8 cellular contexts compared by ENCODE assay signal in the genomic region with DNA sequence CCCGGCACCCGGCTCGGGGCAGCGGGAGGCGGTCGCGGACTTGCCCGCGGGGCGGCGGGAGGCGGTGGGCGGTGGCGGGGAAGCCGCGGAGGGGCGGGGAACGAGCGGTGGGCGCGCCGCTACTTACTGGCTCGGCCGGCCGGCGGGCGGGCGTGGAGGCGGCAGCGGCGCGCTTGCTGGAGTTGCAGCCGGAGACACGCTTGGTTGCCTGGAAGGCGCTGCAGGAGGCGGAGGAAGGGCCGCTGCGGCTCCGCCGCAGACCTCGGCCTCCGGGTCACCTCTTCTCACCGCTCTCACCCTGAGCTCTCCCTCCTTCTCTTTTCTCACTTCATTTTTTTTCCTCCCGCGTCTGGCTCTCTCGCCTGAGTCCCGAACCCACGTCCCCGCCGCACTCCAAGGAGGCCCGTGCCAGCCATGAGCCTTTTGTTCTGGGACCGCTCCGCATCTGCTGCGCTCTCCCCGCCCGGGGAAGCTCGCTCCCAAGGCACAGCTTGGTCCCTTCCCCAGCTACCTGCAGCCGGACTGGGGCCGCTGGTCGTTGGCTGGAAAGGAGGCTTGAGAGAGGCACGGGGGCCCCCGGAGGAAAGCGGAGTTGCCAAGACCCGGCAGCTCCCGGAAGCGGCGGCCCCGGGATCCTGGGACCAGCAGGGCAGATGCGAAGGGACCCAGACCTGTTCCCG. TPM values are rescaled to one million over a fixed set of nuclear protein-coding genes. Genes with fewer than 3 reads are reported as not detected.
A peak's percentile ranks its signal among the peaks of the same experiment; 100 is the strongest.
DNase-seq lines count a peak whose midpoint lies in the region; FAIRE-seq and TF ChIP-seq lines count a peak whose summit lies in the region.

No MANE protein-coding gene starts in this region.

- H3K36me3 ChIP-seq in HAP-1 (replicated peaks) (no peaks in the 10 kb centered on the region), keratinocyte (ENCODE audit: control insufficient read depth in 2 of 2, extremely low read depth in 1 of 2, insufficient read depth in 2 of 2, low read length in 2 of 2) (no peaks in the 10 kb centered on the region), urinary bladder (ENCODE audit: insufficient read depth) (no peaks in the 10 kb centered on the region), PC-9 (ENCODE audit: low read depth) (no peaks in the 10 kb centered on the region)

- H3K27ac ChIP-seq in keratinocyte (ENCODE audit: control insufficient read depth, insufficient read depth, low read length): no peak overlapping the region
- no peak overlapping the region for H3K27ac ChIP-seq in urinary bladder (ENCODE audit: low read depth)
- H3K27ac ChIP-seq in PC-9: no peak overlapping the region

- no TSS peak for BruUV-seq in PC-9 (replicated peaks; lab: Mats Ljungman, UMichigan)

- TF ChIP-seq CTCF in keratinocyte (optimal IDR thresholded peaks at IDR 0.05 in 1 of 3, IDR thresholded peaks at IDR 0.05 in 1 of 3, conservative IDR thresholded peaks at IDR 0.05 in 1 of 3; ENCODE audit: extremely low read depth in 1 of 3, insufficient read depth in 2 of 3, low read length in 3 of 3) (no peak), PC-9 (conservative IDR thresholded peaks at IDR 0.05) (no peak)

- H3K4me3 ChIP-seq in HAP-1 (peak overlapping the region; percentile 10), keratinocyte (ENCODE audit: control insufficient read depth in 2 of 3, extremely low read depth in 1 of 3, insufficient read depth in 2 of 3, low read depth in 1 of 3, low read length in 3 of 3) (peak overlapping the region in 1 of 3 experiments; percentile 23), urinary bladder (ENCODE audit: low read depth, low read length) (peak overlapping the region; percentile 27), PC-9 (no peak overlapping the region)

- WGBS in urinary bladder: under 1% methylated on average over 70 of the region's 70 CpGs

- POLR2A ChIA-PET in PC-9 (lab: Charles Lee; ENCODE audit: unreplicated experiment): no interaction called here

- H3K79me2 ChIP-seq in keratinocyte (ENCODE audit: control insufficient read depth, insufficient read depth, low read length): no peaks in the 10 kb centered on the region
- no peaks in the 10 kb centered on the region for H3K79me2 ChIP-seq in PC-9 (ENCODE audit: low read depth)

- H3K4me1 Mint-ChIP-seq in activated T-helper 2 cell treated with anti-CD3 and anti-CD28 coated beads, Interferon-gamma antibody, Interleukin-2, Interleukin-4, amounts not matched to agents 10 μg/mL and 5 μg/mL and 100 μg/mL, durations not matched to agents 14 hours and 24 hours and 36 hours (ENCODE audit: low read depth): peaks cover 2% of the 10 kb centered on the region

- no peaks in the 10 kb centered on the region for H3K36me3 Mint-ChIP-seq in activated T-helper 2 cell treated with anti-CD3 and anti-CD28 coated beads, Interferon-gamma antibody, Interleukin-2, Interleukin-4, amounts not matched to agents 10 μg/mL and 5 μg/mL and 100 μg/mL, durations not matched to agents 14 hours and 24 hours and 36 hours (ENCODE audit: low read depth)

- intact Hi-C loops in activated T-helper 2 cell treated with anti-CD3 and anti-CD28 coated beads, Interferon-gamma antibody, Interleukin-2, Interleukin-4, amounts not matched to agents 10 μg/mL and 5 μg/mL and 100 μg/mL, durations not matched to agents 14 hours and 24 hours and 36 hours (cut with micrococcal nuclease): no loop called here
- intact Hi-C loops in PC-9 (cut with micrococcal nuclease; ENCODE audit: unreplicated experiment): no loop called here

- H2AFZ ChIP-seq in keratinocyte (ENCODE audit: control insufficient read depth, low read length) (no peak overlapping the region), PC-9 (no peak overlapping the region)

- H3K9me1 ChIP-seq in keratinocyte (ENCODE audit: control insufficient read depth, extremely low read depth, insufficient read depth, low read length): no peaks in the 10 kb centered on the region

- H3K4me2 ChIP-seq in keratinocyte (ENCODE audit: control insufficient read depth, extremely low read depth, insufficient read depth, low read depth, low read length): peak overlapping the region; percentile 48
- no peak overlapping the region for H3K4me2 ChIP-seq in PC-9

- dilution Hi-C loops in keratinocyte (cut with MboI; ENCODE audit: extremely low pct_ligation_motif_present, low sequenced_read_pairs): no loop called here

- CTCF ChIA-PET in PC-9 (lab: Charles Lee): no interaction called here

- no peaks in the 10 kb centered on the region for H3F3A ChIP-seq in PC-9 (ENCODE audit: insufficient read depth, low read depth)

- peaks cover 68% of the 10 kb centered on the region for H3K27me3 ChIP-seq in HAP-1 (ENCODE audit: low read depth)
- peaks cover 69% of the 10 kb centered on the region for H3K27me3 ChIP-seq in keratinocyte (ENCODE audit: control insufficient read depth, extremely low read depth, insufficient read depth, low read length)
- peaks cover 44% of the 10 kb centered on the region for H3K27me3 ChIP-seq in PC-9 (ENCODE audit: insufficient read depth, low read depth)

- H3K4me1 ChIP-seq in HAP-1: no peaks in the 10 kb centered on the region
- no peaks in the 10 kb centered on the region for H3K4me1 ChIP-seq in keratinocyte (ENCODE audit: control insufficient read depth, extremely low read depth, insufficient read depth, low read length)
- no peaks in the 10 kb centered on the region for H3K4me1 ChIP-seq in urinary bladder (ENCODE audit: insufficient read depth)
- H3K4me1 ChIP-seq in PC-9 (replicated peaks; ENCODE audit: insufficient read depth): no peaks in the 10 kb centered on the region

- H3K9me3 Mint-ChIP-seq in activated T-helper 2 cell treated with anti-CD3 and anti-CD28 coated beads, Interferon-gamma antibody, Interleukin-2, Interleukin-4, amounts not matched to agents 10 μg/mL and 5 μg/mL and 100 μg/mL, durations not matched to agents 14 hours and 24 hours and 36 hours: no peaks in the 10 kb centered on the region

- in situ Hi-C loops in HAP-1 (cut with MboI; ENCODE audit: low sequenced_read_pairs): no loop called here

- DNase-seq in stimulated activated CD4-positive, alpha-beta T cell treated with anti-CD3 and anti-CD28 coated beads, Interleukin-15, amount 100 ng/mL, for 24 hours: peak; percentile 34
- DNase-seq in stimulated activated CD4-positive, alpha-beta T cell treated with anti-CD3 and anti-CD28 coated beads, Interleukin-4, amount 100 ng/mL, for 1 hour: no peak
- DNase-seq in HAP-1 (ENCODE audit: low spot score in 2 of 2): peak; percentile 23 to 48
- peak; percentile 42 for DNase-seq in MV-4-11 (lab: John Stamatoyannopoulos, UW)
- no peak for DNase-seq in activated T-helper 2 cell treated with anti-CD3 and anti-CD28 coated beads, Interferon-gamma antibody, Interleukin-2, Interleukin-4, amounts not matched to agents 10 μg/mL and 5 μg/mL and 100 μg/mL, durations not matched to agents 14 hours and 24 hours and 36 hours (ENCODE audit: low spot score)
- no peak for DNase-seq in keratinocyte (ENCODE audit: low read depth, low spot score)
- DNase-seq in PC-9: no peak

- H3K27me3 Mint-ChIP-seq in activated T-helper 2 cell treated with anti-CD3 and anti-CD28 coated beads, Interferon-gamma antibody, Interleukin-2, Interleukin-4, amounts not matched to agents 10 μg/mL and 5 μg/mL and 100 μg/mL, durations not matched to agents 14 hours and 24 hours and 36 hours (ENCODE audit: low read depth): peaks cover 46% of the 10 kb centered on the region

- no peaks in the 10 kb centered on the region for H3K9me2 ChIP-seq in PC-9 (ENCODE audit: insufficient read depth)

- H4K20me1 ChIP-seq in keratinocyte (ENCODE audit: control insufficient read depth, extremely low read depth, insufficient read depth, low read length) (no peaks in the 10 kb centered on the region), PC-9 (ENCODE audit: insufficient read depth) (no peaks in the 10 kb centered on the region)

- FAIRE-seq in keratinocyte (lab: Jason Lieb, UNC): no peak

- H3K9ac ChIP-seq in keratinocyte (ENCODE audit: control insufficient read depth, extremely low read depth, insufficient read depth, low read length): no peak overlapping the region

- no peak overlapping the region for H3K27ac Mint-ChIP-seq in activated T-helper 2 cell treated with anti-CD3 and anti-CD28 coated beads, Interferon-gamma antibody, Interleukin-2, Interleukin-4, amounts not matched to agents 10 μg/mL and 5 μg/mL and 100 μg/mL, durations not matched to agents 14 hours and 24 hours and 36 hours

- H3K9me3 ChIP-seq in HAP-1 (no peaks in the 10 kb centered on the region), keratinocyte (ENCODE audit: control insufficient read depth, low read depth, low read length) (no peaks in the 10 kb centered on the region), PC-9 (ENCODE audit: insufficient read depth, low read depth) (no peaks in the 10 kb centered on the region)

- H3K4me3 Mint-ChIP-seq in activated T-helper 2 cell treated with anti-CD3 and anti-CD28 coated beads, Interferon-gamma antibody, Interleukin-2, Interleukin-4, amounts not matched to agents 10 μg/mL and 5 μg/mL and 100 μg/mL, durations not matched to agents 14 hours and 24 hours and 36 hours (ENCODE audit: low read depth): peak overlapping the region; percentile 43

RNA-seq across cellular contexts. Expression of gene KCNK10, which starts 0.6 kb away (rescaled TPM):
- not detected in 2 replicates for total RNA-seq in activated T-helper 2 cell treated with anti-CD3 and anti-CD28 coated beads, Interferon-gamma antibody, Interleukin-2, Interleukin-4, amounts not matched to agents 10 μg/mL and 5 μg/mL and 100 μg/mL, durations not matched to agents 14 hours and 24 hours and 36 hours
- polyA plus RNA-seq in keratinocyte (0.39 to 1.6 TPM (median 0.79 TPM) in 3 replicates), urinary bladder (0.06 TPM)
- 1.0 TPM for polyA plus RNA-seq in keratinocyte (2011; ENCODE audit: low read depth)
- polyA plus RNA-seq in keratinocyte (2011; cell fraction: cytosol; rRNA removed): 0.29 and 0.31 TPM in 2 replicates
- polyA plus RNA-seq in keratinocyte (2011; cell fraction: nucleus; rRNA removed): 1.0 and 1.4 TPM in 2 replicates
- 0.44 and 1.1 TPM in 2 replicates for polyA plus RNA-seq in keratinocyte (2012; ENCODE audit: low replicate concordance)
- 1.4 to 4.3 TPM (median 2.7 TPM) in 3 replicates for polyA minus RNA-seq in keratinocyte
- polyA minus RNA-seq in keratinocyte (2011; cell fraction: cytosol; rRNA and poly(A)+ RNA removed): 5.4 TPM
- polyA minus RNA-seq in keratinocyte (2011; cell fraction: nucleus; rRNA and poly(A)+ RNA removed): 1.8 and 2.0 TPM in 2 replicates
- total RNA-seq in urinary bladder (1.1 TPM), PC-9 (2021) (not detected in 2 replicates)

Comparison
In these comparisons a context has a peak if more than half of its experiments do, and no peak if none do; other contexts are left out.
1. DNase-seq: peak in stimulated activated CD4-positive, alpha-beta T cell treated with anti-CD3 and anti-CD28 coated beads, Interleukin-15, amount 100 ng/mL, for 24 hours (single experiment), HAP-1 (2 of 2) and MV-4-11 (single experiment); none in stimulated activated CD4-positive, alpha-beta T cell treated with anti-CD3 and anti-CD28 coated beads, Interleukin-4, amount 100 ng/mL, for 1 hour (single experiment), activated T-helper 2 cell treated with anti-CD3 and anti-CD28 coated beads, Interferon-gamma antibody, Interleukin-2, Interleukin-4, amounts not matched to agents 10 μg/mL and 5 μg/mL and 100 μg/mL, durations not matched to agents 14 hours and 24 hours and 36 hours (single experiment), keratinocyte (single experiment) and PC-9 (0 of 2).